19 cellular contexts compared by ENCODE assay signal in genomic region chr14:63764620-63765139, GRCh38. TPM values are rescaled to one million over a fixed set of nuclear protein-coding genes. Genes with fewer than 3 reads are reported as not detected.
A peak's percentile ranks its signal among the peaks of the same experiment; 100 is the strongest.
DNase-seq lines count a peak whose midpoint lies in the region; ATAC-seq and TF ChIP-seq lines count a peak whose summit lies in the region.
"Had no signal": no experiment of that assay in that cellular context is flagged by ENCODE, and none has a peak within 500 bp of the region (broad histone marks: within the 10 kb centered on the region; RNA-seq: fewer than 3 reads in every experiment).

No MANE protein-coding gene starts in this region.

- TF ChIP-seq CTCF in neutrophil (IDR thresholded peaks at IDR 0.05): no peak

- H3K27ac Mint-ChIP-seq in activated T-cell treated with anti-CD3 and anti-CD28 coated beads, Interleukin-2, amount 50 U/mL, for 72 hours: peak overlapping the region; percentile 12
- H3K27ac Mint-ChIP-seq: CD4-positive, alpha-beta T cell; GM23338 had no signal

- no peak overlapping the region for H3K4me3 Mint-ChIP-seq in activated T-cell treated with anti-CD3 and anti-CD28 coated beads, Interleukin-2, amount 50 U/mL, for 72 hours
- H3K4me3 Mint-ChIP-seq in activated T-cell treated with anti-CD3 and anti-CD28 coated beads, Interleukin-2, amount 50 U/mL, for 4 hours: no peak overlapping the region
- H3K4me3 Mint-ChIP-seq: CD4-positive, alpha-beta T cell; GM23338 had no signal

- H3K4me1 Mint-ChIP-seq in activated T-cell treated with anti-CD3 and anti-CD28 coated beads, Interleukin-2, amount 50 U/mL, for 72 hours (ENCODE audit: low read depth): peaks cover 7% of the 10 kb centered on the region
- peaks cover 7% of the 10 kb centered on the region for H3K4me1 Mint-ChIP-seq in activated T-cell treated with anti-CD3 and anti-CD28 coated beads, Interleukin-2, amount 50 U/mL, for 4 hours (ENCODE audit: low read depth)
- H3K4me1 Mint-ChIP-seq: GM23338 had no signal

- intact Hi-C loops in Right ventricle myocardium superior (cut with DNase I): loop anchor here (10.0 kb wide), 1 partner anchor 380 kb away; no protein-coding TSS in a partner anchor

- no peaks in the 10 kb centered on the region for H3K9me3 Mint-ChIP-seq in activated T-cell treated with anti-CD3 and anti-CD28 coated beads, Interleukin-2, amount 50 U/mL, for 72 hours
- no peaks in the 10 kb centered on the region for H3K9me3 Mint-ChIP-seq in activated T-cell treated with anti-CD3 and anti-CD28 coated beads, Interleukin-2, amount 50 U/mL, for 4 hours
- H3K9me3 Mint-ChIP-seq: CD4-positive, alpha-beta T cell; GM23338 had no signal

- no peaks in the 10 kb centered on the region for H3K36me3 ChIP-seq in neutrophil

- peak overlapping the region; percentile 32 to 49 for H3K4me3 ChIP-seq in neutrophil (ENCODE audit: low read depth in 1 of 2, low read length in 1 of 2)
- H3K4me3 ChIP-seq: A549, GM23338, K562 had no signal

- H3K9me3 ChIP-seq in neutrophil: no peaks in the 10 kb centered on the region
- H3K9me3 ChIP-seq: A549, Caco-2 had no signal

- H3K27me3 ChIP-seq in neutrophil: no peaks in the 10 kb centered on the region

- peak overlapping the region; percentile 66 for H3K27ac ChIP-seq in neutrophil
- H3K27ac ChIP-seq: 22Rv1, A549, C4-2B had no signal

- ATAC-seq in activated T-cell treated with anti-CD3 and anti-CD28 coated beads, Interleukin-2, amount 50 U/mL, for 72 hours (replicated peaks in 1 of 2): no peak
- no peak for ATAC-seq in activated T-cell treated with anti-CD3 and anti-CD28 coated beads, Interleukin-2, amount 50 U/mL, for 4 hours
- no peak for ATAC-seq in Right ventricle myocardium superior (ENCODE audit: poor library complexity)
- ATAC-seq: A549, GM23338, K562 had no signal

- DNase-seq in activated T-cell treated with anti-CD3 and anti-CD28 coated beads, Interleukin-2, amount 50 U/mL, for 72 hours: no peak
- no peak for DNase-seq in activated T-cell treated with anti-CD3 and anti-CD28 coated beads, Interleukin-2, amount 50 U/mL, for 4 hours
- DNase-seq in kidney tubule cell (ENCODE audit: low spot score) (peak; percentile 13), Right ventricle myocardium superior (no peak), NCI-H446 (lab: John Stamatoyannopoulos, UW) (no peak), DMS 273 treated with DMSO at 0.1 percent for 48 hours (lab: John Stamatoyannopoulos, UW) (no peak)
- DNase-seq: AML-193; Caco-2; CD4-positive, alpha-beta T cell; DMS153; DMS79 treated with DMSO at 0.1 percent for 48 hours; GF-D8; H7 had no signal

- H3K27me3 Mint-ChIP-seq in activated T-cell treated with anti-CD3 and anti-CD28 coated beads, Interleukin-2, amount 50 U/mL, for 72 hours (ENCODE audit: low read depth): no peaks in the 10 kb centered on the region
- H3K27me3 Mint-ChIP-seq in activated T-cell treated with anti-CD3 and anti-CD28 coated beads, Interleukin-2, amount 50 U/mL, for 4 hours (ENCODE audit: low read depth): no peaks in the 10 kb centered on the region
- H3K27me3 Mint-ChIP-seq: CD4-positive, alpha-beta T cell had no signal

- H3K36me3 Mint-ChIP-seq in activated T-cell treated with anti-CD3 and anti-CD28 coated beads, Interleukin-2, amount 50 U/mL, for 72 hours (ENCODE audit: insufficient read depth in 2 of 2): no peaks in the 10 kb centered on the region
- H3K36me3 Mint-ChIP-seq in activated T-cell treated with anti-CD3 and anti-CD28 coated beads, Interleukin-2, amount 50 U/mL, for 4 hours (ENCODE audit: insufficient read depth): no peaks in the 10 kb centered on the region

- peaks cover 62 to 65% of the 10 kb centered on the region in 2 experiments for H3K4me1 ChIP-seq in neutrophil (ENCODE audit: control insufficient read depth in 1 of 2, insufficient read depth in 1 of 2, low read depth in 1 of 2, low read length in 1 of 2)
- H3K4me1 ChIP-seq: A549 had no signal

RNA-seq across cellular contexts. Expression of gene SGPP1, which starts 36.8 kb away (rescaled TPM):
- 10 to 100 TPM; 12.1 to 13.1 TPM for total RNA-seq in activated T-cell treated with anti-CD3 and anti-CD28 coated beads, Interleukin-2, amount 50 U/mL, for 72 hours
- total RNA-seq in activated T-cell treated with anti-CD3 and anti-CD28 coated beads, Interleukin-2, amount 50 U/mL, for 4 hours: 10 to 100 TPM; 12.0 to 13.5 (median 12.8) TPM
- total RNA-seq in Right ventricle myocardium superior: 5.6 TPM
